19 cellular contexts compared by ENCODE assay signal in genomic region chr14:74961238-74961911, GRCh38. TPM values are rescaled to one million over a fixed set of nuclear protein-coding genes. Genes with fewer than 3 reads are reported as not detected.
A peak's percentile ranks its signal among the peaks of the same experiment; 100 is the strongest.
DNase-seq lines count a peak whose midpoint lies in the region; FAIRE-seq and TF ChIP-seq lines count a peak whose summit lies in the region.
"Had no signal": no experiment of that assay in that cellular context is flagged by ENCODE, and none has a peak within 500 bp of the region (broad histone marks: within the 10 kb centered on the region; RNA-seq: fewer than 3 reads in every experiment).

No MANE protein-coding gene starts in this region.

- H3K36me3 ChIP-seq in SJCRH30 = no peaks in the 10 kb centered on the region
- H3K36me3 ChIP-seq: BE2C had no signal

- peaks cover 6% of the 10 kb centered on the region for H3K27me3 Mint-ChIP-seq in nephron (ENCODE audit: low read depth)
- H3K27me3 Mint-ChIP-seq in activated CD4-positive, alpha-beta memory T cell treated with anti-CD3 and anti-CD28 coated beads, Interleukin-2, amount 10 ng/mL, durations not matched to agents 7 days and 5 days = peaks cover 31% of the 10 kb centered on the region

- peak; percentile 20 for FAIRE-seq in HTR-8/SVneo (lab: Jason Lieb, UNC)
- FAIRE-seq: A204.1, GM19239, H1 had no signal

- H3K4me1 ChIP-seq in SJCRH30 = peaks cover 68% of the 10 kb centered on the region
- H3K4me1 ChIP-seq: BE2C had no signal

- H3K4me1 Mint-ChIP-seq in nephron = peaks cover 43% of the 10 kb centered on the region
- H3K4me1 Mint-ChIP-seq in activated CD4-positive, alpha-beta memory T cell treated with anti-CD3 and anti-CD28 coated beads, Interleukin-2, amount 10 ng/mL, durations not matched to agents 7 days and 5 days = peaks cover 2% of the 10 kb centered on the region

- DNase-seq in HTR-8/SVneo (ENCODE audit: insufficient read length, low spot score) (no peak), SJCRH30 (no peak), NCI-H1092 treated with DMSO at 0.1 percent for 48 hours (lab: John Stamatoyannopoulos, UW) (no peak), NCI-H526 (lab: John Stamatoyannopoulos, UW) (no peak)
- DNase-seq in activated CD4-positive, alpha-beta memory T cell treated with anti-CD3 and anti-CD28 coated beads, Interleukin-2, amount 10 ng/mL, durations not matched to agents 7 days and 5 days = no peak
- DNase-seq: ACHN; BE2C; CD4-positive, CD25-positive, alpha-beta regulatory T cell; CD8-positive, alpha-beta memory T cell; COR-L47; DMS 273 treated with DMSO at 0.1 percent for 48 hours; DMS53; DND-41; EL; H9 had no signal

- peaks cover 4% of the 10 kb centered on the region for H3K36me3 Mint-ChIP-seq in nephron (ENCODE audit: low read depth)
- no peaks in the 10 kb centered on the region for H3K36me3 Mint-ChIP-seq in activated CD4-positive, alpha-beta memory T cell treated with anti-CD3 and anti-CD28 coated beads, Interleukin-2, amount 10 ng/mL, durations not matched to agents 7 days and 5 days (ENCODE audit: low read depth)
- H3K36me3 Mint-ChIP-seq: CD4-positive, CD25-positive, alpha-beta regulatory T cell; CD8-positive, alpha-beta memory T cell had no signal

- CTCF ChIA-PET in activated CD4-positive, alpha-beta memory T cell treated with anti-CD3 and anti-CD28 coated beads, Interleukin-2, amount 10 ng/mL, durations not matched to agents 7 days and 5 days (lab: Charles Lee) = interaction anchor here (1.2 kb wide), 1 partner anchor 13 kb away, joined by 3 read pairs; no protein-coding TSS in a partner anchor

- no peaks in the 10 kb centered on the region for H3K9me3 ChIP-seq in SJCRH30 (replicated peaks)
- H3K9me3 ChIP-seq: BE2C had no signal

- no peak overlapping the region for H3K4me3 ChIP-seq in SJCRH30

- H3K27ac ChIP-seq in SJCRH30 = peak overlapping the region; percentile 85

- no peak for TF ChIP-seq CTCF in nephron (IDR thresholded peaks at IDR 0.05; ENCODE audit: unreplicated experiment in 3 of 3)

- peak overlapping the region in 2 of 3 experiments; percentile 54 to 66 for H3K27ac Mint-ChIP-seq in nephron
- H3K27ac Mint-ChIP-seq in activated CD4-positive, alpha-beta memory T cell treated with anti-CD3 and anti-CD28 coated beads, Interleukin-2, amount 10 ng/mL, durations not matched to agents 7 days and 5 days = no peak overlapping the region
- H3K27ac Mint-ChIP-seq: CD8-positive, alpha-beta memory T cell had no signal

- H3K9me3 Mint-ChIP-seq in nephron = no peaks in the 10 kb centered on the region
- H3K9me3 Mint-ChIP-seq in activated CD4-positive, alpha-beta memory T cell treated with anti-CD3 and anti-CD28 coated beads, Interleukin-2, amount 10 ng/mL, durations not matched to agents 7 days and 5 days = no peaks in the 10 kb centered on the region
- H3K9me3 Mint-ChIP-seq: CD8-positive, alpha-beta memory T cell; H9 had no signal

- no peak overlapping the region for H3K4me3 Mint-ChIP-seq in nephron
- no peak overlapping the region for H3K4me3 Mint-ChIP-seq in activated CD4-positive, alpha-beta memory T cell treated with anti-CD3 and anti-CD28 coated beads, Interleukin-2, amount 10 ng/mL, durations not matched to agents 7 days and 5 days
- H3K4me3 Mint-ChIP-seq: CD4-positive, CD25-positive, alpha-beta regulatory T cell; CD8-positive, alpha-beta memory T cell; H9 had no signal

- POLR2A ChIA-PET in activated CD4-positive, alpha-beta memory T cell treated with anti-CD3 and anti-CD28 coated beads, Interleukin-2, amount 10 ng/mL, durations not matched to agents 7 days and 5 days (lab: Charles Lee) = interaction anchor here (1.0 kb wide), 1 partner anchor 10 kb away, joined by 4 read pairs; no protein-coding TSS in a partner anchor

- no peaks in the 10 kb centered on the region for H3K27me3 ChIP-seq in SJCRH30
- H3K27me3 ChIP-seq: BE2C had no signal

RNA-seq across cellular contexts. Expression of gene PGF, which starts 6.0 kb away (rescaled TPM):
- 115 and 120 TPM in 2 replicates for total RNA-seq in SJCRH30 (2014; rRNA removed; shearing (Covaris generic))
- total RNA-seq in activated CD4-positive, alpha-beta memory T cell treated with anti-CD3 and anti-CD28 coated beads, Interleukin-2, amount 10 ng/mL, durations not matched to agents 7 days and 5 days = under 1 TPM; 0.23 to 0.38 TPM
- total RNA-seq: CD4-positive, CD25-positive, alpha-beta regulatory T cell had no signal

RNA-seq across cellular contexts. Expression of gene RPS6KL1, which starts 38.3 kb away (rescaled TPM):
- total RNA-seq in SJCRH30 (2014; rRNA removed; shearing (Covaris generic)) = 1.8 TPM in 2 replicates
- total RNA-seq in activated CD4-positive, alpha-beta memory T cell treated with anti-CD3 and anti-CD28 coated beads, Interleukin-2, amount 10 ng/mL, durations not matched to agents 7 days and 5 days = 1 to 10 TPM; 3.6 to 3.8 TPM

RNA-seq across cellular contexts. Expression of gene EIF2B2, which starts 41.3 kb away (rescaled TPM):
- 56.8 and 64.7 TPM in 2 replicates for total RNA-seq in SJCRH30 (2014; rRNA removed; shearing (Covaris generic))
- total RNA-seq in activated CD4-positive, alpha-beta memory T cell treated with anti-CD3 and anti-CD28 coated beads, Interleukin-2, amount 10 ng/mL, durations not matched to agents 7 days and 5 days = 10 to 100 TPM; 63.7 to 64.0 TPM

Comparison
In these comparisons a context has a peak if more than half of its experiments do, and no peak if none do; other contexts are left out.
1. RNA of gene PGF, which starts 6.0 kb away (total RNA-seq): 115 to 120 TPM in SJCRH30; 0.23 to 0.38 TPM in activated CD4-positive, alpha-beta memory T cell treated with anti-CD3 and anti-CD28 coated beads, Interleukin-2, amount 10 ng/mL, durations not matched to agents 7 days and 5 days; every median in the first group is over 10 times any median in the second.